26 cellular contexts compared by ENCODE assay signal in genomic region chr6:92989656-92990055, GRCh38.
"Had no signal": no experiment of that assay in that cellular context is flagged by ENCODE, and none has a peak within 500 bp of the region (broad histone marks: within the 10 kb centered on the region; RNA-seq: fewer than 3 reads in every experiment).

No MANE protein-coding gene starts in this region.

- DNase-seq: activated naive CD4-positive, alpha-beta T cell; activated T-cell treated with anti-CD3 and anti-CD28 coated beads, Interleukin-2, amount 50 U/mL, for 1 hour; amniotic stem cell; caudate nucleus; effector memory CD4-positive, alpha-beta T cell; heart left ventricle; islet precursor cell; left colon; mucosa of descending colon; posterior cingulate gyrus; small intestine; stimulated activated CD4-positive, alpha-beta T cell treated with anti-CD3 and anti-CD28 coated beads, Interleukin-2, amount 100 ng/mL, for 24 hours; T-helper 1 cell; testis had no signal

- ATAC-seq: activated T-helper 17 cell treated with anti-CD3 and anti-CD28 coated beads, Interleukin-2, amount 50 U/mL, for 72 hours; esophagus mucosa; gastroesophageal sphincter; heart left ventricle; left colon; mucosa of descending colon; sciatic nerve; stimulated activated memory B cell treated with anti-CD40 and anti-IgM and Interleukin-4, amounts not matched to agents 10 μg/mL and 1 μg/mL and 100 μg/mL, for 72 hours; WTC11 had no signal

- H3K36me3 ChIP-seq: gastroesophageal sphincter, heart left ventricle, vagina had no signal

- H3K4me3 ChIP-seq: gastroesophageal sphincter, heart left ventricle, mucosa of descending colon, testis, vagina had no signal

- H3K36me3 Mint-ChIP-seq: activated naive CD8-positive, alpha-beta T cell; brain; memory B cell; stimulated activated memory B cell treated with anti-CD40 and anti-IgM and Interleukin-4, amounts not matched to agents 10 μg/mL and 1 μg/mL and 100 μg/mL, for 72 hours; type B pancreatic cell; WTC11 had no signal

- H3K9me3 Mint-ChIP-seq: activated T-helper 17 cell treated with anti-CD3 and anti-CD28 coated beads, Interleukin-2, amount 50 U/mL, for 72 hours; memory B cell; stimulated activated memory B cell treated with anti-CD40 and anti-IgM and Interleukin-4, amounts not matched to agents 10 μg/mL and 1 μg/mL and 100 μg/mL, for 72 hours; type B pancreatic cell had no signal

- H3K27ac Mint-ChIP-seq: activated naive CD8-positive, alpha-beta T cell; activated T-helper 17 cell treated with anti-CD3 and anti-CD28 coated beads, Interleukin-2, amount 50 U/mL, for 72 hours; brain; memory B cell; stimulated activated memory B cell treated with anti-CD40 and anti-IgM and Interleukin-4, amounts not matched to agents 10 μg/mL and 1 μg/mL and 100 μg/mL, for 72 hours; type B pancreatic cell; WTC11 had no signal

- FAIRE-seq: endothelial cell of umbilical vein, small intestine had no signal

- H3K4me1 Mint-ChIP-seq: activated T-helper 17 cell treated with anti-CD3 and anti-CD28 coated beads, Interleukin-2, amount 50 U/mL, for 72 hours; brain; memory B cell; stimulated activated memory B cell treated with anti-CD40 and anti-IgM and Interleukin-4, amounts not matched to agents 10 μg/mL and 1 μg/mL and 100 μg/mL, for 72 hours; WTC11 had no signal

- H3K27me3 Mint-ChIP-seq: activated naive CD8-positive, alpha-beta T cell; activated T-helper 17 cell treated with anti-CD3 and anti-CD28 coated beads, Interleukin-2, amount 50 U/mL, for 72 hours; memory B cell; stimulated activated memory B cell treated with anti-CD40 and anti-IgM and Interleukin-4, amounts not matched to agents 10 μg/mL and 1 μg/mL and 100 μg/mL, for 72 hours; type B pancreatic cell had no signal

- H3K27ac ChIP-seq: gastroesophageal sphincter, heart left ventricle, testis, vagina had no signal

- H3K4me1 ChIP-seq: gastroesophageal sphincter, heart left ventricle, testis, vagina had no signal

- H3K4me3 Mint-ChIP-seq: activated naive CD8-positive, alpha-beta T cell; activated T-helper 17 cell treated with anti-CD3 and anti-CD28 coated beads, Interleukin-2, amount 50 U/mL, for 72 hours; brain; memory B cell; stimulated activated memory B cell treated with anti-CD40 and anti-IgM and Interleukin-4, amounts not matched to agents 10 μg/mL and 1 μg/mL and 100 μg/mL, for 72 hours; type B pancreatic cell; WTC11 had no signal

- H3K9me3 ChIP-seq: gastroesophageal sphincter, heart left ventricle, mucosa of descending colon, testis, vagina had no signal

- H3K27me3 ChIP-seq: gastroesophageal sphincter, heart left ventricle, testis, vagina had no signal
